ENCODE assay signal across 13 cellular contexts in genomic region chr18:24055878-24056277, GRCh38. TPM values are rescaled to one million over a fixed set of nuclear protein-coding genes. Genes with fewer than 3 reads are reported as not detected.
DNase-seq lines count a peak whose midpoint lies in the region; ATAC-seq and TF ChIP-seq lines count a peak whose summit lies in the region.
"Had no signal": no experiment of that assay in that cellular context is flagged by ENCODE, and none has a peak within 500 bp of the region (broad histone marks: within the 10 kb centered on the region; RNA-seq: fewer than 3 reads in every experiment).

No MANE protein-coding gene starts in this region.

- no peak overlapping the region for H2AFZ ChIP-seq in OCI-LY3 (ENCODE audit: low read depth, low read length)

- H3K27ac ChIP-seq in A673 (ENCODE audit: low read depth, low read length, poor library complexity, severe bottlenecking) (no peak overlapping the region), OCI-LY3 (ENCODE audit: low read length) (no peak overlapping the region), gastroesophageal sphincter (peak overlapping the region in 3 of 4 donors; percentile 14 to 47 (median 35)), stomach (no peak overlapping the region)
- H3K27ac ChIP-seq: C4-2B, dorsolateral prefrontal cortex had no signal

- DNase-seq in A673 (ENCODE audit: low spot score) (peak; percentile 62), GM04503 (ENCODE audit: low read depth) (peak; percentile 13), stomach (no peak), mucosa of gallbladder (ENCODE audit: low spot score) (no peak)
- DNase-seq: activated naive CD4-positive, alpha-beta T cell treated with anti-CD3 and anti-CD28 coated beads, Interleukin-2, amount 50 U/mL, for 16 hours; dorsolateral prefrontal cortex; NCI-H2107 had no signal

- no peak for TF ChIP-seq POLR2A in gastroesophageal sphincter (IDR thresholded peaks at IDR 0.05)
- TF ChIP-seq POLR2A in stomach (IDR thresholded peaks at IDR 0.05) = no peak

- BruUV-seq in A673 (replicated peaks; lab: Mats Ljungman, UMichigan) = no TSS peak

- no peaks in the 10 kb centered on the region for H3K36me3 ChIP-seq in A673 (ENCODE audit: insufficient read depth, low read length, poor library complexity, severe bottlenecking)
- peaks cover 7% of the 10 kb centered on the region for H3K36me3 ChIP-seq in OCI-LY3 (replicated peaks; ENCODE audit: low read depth, low read length)
- no peaks in the 10 kb centered on the region for H3K36me3 ChIP-seq in gastroesophageal sphincter
- H3K36me3 ChIP-seq in stomach = no peaks in the 10 kb centered on the region

- POLR2A ChIA-PET in A673 (lab: Charles Lee; ENCODE audit: low non-redundant PET) = no interaction called here

- peaks cover 24% of the 10 kb centered on the region for H4K20me1 ChIP-seq in OCI-LY3 (ENCODE audit: insufficient read depth, low read length)

- H3K9ac ChIP-seq in OCI-LY3 (ENCODE audit: low read length) = no peak overlapping the region

- H3K79me2 ChIP-seq in OCI-LY3 (ENCODE audit: low read length) = peaks cover 89% of the 10 kb centered on the region

- intact Hi-C loops in A673 (cut with micrococcal nuclease; ENCODE audit: unreplicated experiment) = no loop called here
- intact Hi-C loops in stomach (cut with DNase I; ENCODE audit: low total_unique reads) = no loop called here

- peaks cover 20% of the 10 kb centered on the region for H3K4me1 ChIP-seq in A673 (ENCODE audit: insufficient read depth, low read length, poor library complexity, severe bottlenecking)
- peaks cover 60% of the 10 kb centered on the region for H3K4me1 ChIP-seq in OCI-LY3 (ENCODE audit: low read length)
- peaks cover 0 to 29% (median 0%) of the 10 kb centered on the region in 3 donors for H3K4me1 ChIP-seq in gastroesophageal sphincter
- H3K4me1 ChIP-seq in stomach = peaks cover 2 to 47% (median 13%) of the 10 kb centered on the region in 4 donors

- WGBS in gastroesophageal sphincter (ENCODE audit: low coverage in 1 of 2), 2 donors = 32 to 64% methylated on average over 2 of the region's 2 CpGs
- WGBS in stomach, 5 donors = 56 to 77% (median 62%) methylated on average over 2 of the region's 2 CpGs

- H3K9me3 ChIP-seq in A673 (ENCODE audit: low read depth, low read length, poor library complexity, severe bottlenecking) (no peaks in the 10 kb centered on the region), OCI-LY3 (ENCODE audit: insufficient read depth, low read length) (0 out of 2 replicates have a peak, but pooled peaks cover 6% of the 10 kb centered on the region), gastroesophageal sphincter (no peaks in the 10 kb centered on the region), stomach (no peaks in the 10 kb centered on the region)

- peak overlapping the region; percentile 18 for H3K4me2 ChIP-seq in OCI-LY3 (ENCODE audit: low read length)

- H3K27me3 ChIP-seq in A673 (replicated peaks; ENCODE audit: insufficient read depth, low read depth, low read length, poor library complexity) = no peaks in the 10 kb centered on the region
- no peaks in the 10 kb centered on the region for H3K27me3 ChIP-seq in OCI-LY3 (ENCODE audit: low read depth, low read length)
- no peaks in the 10 kb centered on the region for H3K27me3 ChIP-seq in gastroesophageal sphincter
- H3K27me3 ChIP-seq in stomach = no peaks in the 10 kb centered on the region
- H3K27me3 ChIP-seq: dorsolateral prefrontal cortex had no signal

- no peak overlapping the region for H3K4me3 ChIP-seq in A673 (ENCODE audit: low read depth, low read length, poor library complexity, severe bottlenecking)
- no peak overlapping the region for H3K4me3 ChIP-seq in OCI-LY3 (ENCODE audit: low read length)
- H3K4me3 ChIP-seq in gastroesophageal sphincter = no peak overlapping the region
- H3K4me3 ChIP-seq in stomach = no peak overlapping the region
- H3K4me3 ChIP-seq: dorsolateral prefrontal cortex had no signal

- TF ChIP-seq CTCF in A673 (conservative IDR thresholded peaks at IDR 0.05; ENCODE audit: low read depth, low read length) (no peak), OCI-LY3 (IDR thresholded peaks at IDR 0.05; ENCODE audit: low read depth, low read length) (no peak), gastroesophageal sphincter (IDR thresholded peaks at IDR 0.05) (no peak), stomach (IDR thresholded peaks at IDR 0.05) (no peak)

- CTCF ChIA-PET in A673 (lab: Charles Lee) = no interaction called here

- ATAC-seq in gastroesophageal sphincter = no peak
- no peak for ATAC-seq in HG03439 (IDR thresholded peaks at IDR 0.05; ENCODE audit: unreplicated experiment)
- no peak for ATAC-seq in GM19467 (IDR thresholded peaks at IDR 0.05; ENCODE audit: unreplicated experiment)
- ATAC-seq: Right ventricle myocardium inferior had no signal

- no peak for TF ChIP-seq EP300 in gastroesophageal sphincter (IDR thresholded peaks at IDR 0.05)
- no peak for TF ChIP-seq EP300 in stomach (IDR thresholded peaks at IDR 0.05)

RNA-seq across cellular contexts. Expression of gene TTC39C, which starts 41.3 kb away (rescaled TPM):
- total RNA-seq in A673 (2021) (20.7 and 24.0 TPM in 2 replicates), gastroesophageal sphincter (10 to 100 TPM; 20.9 to 37.7 (median 33.6) TPM), stomach (10 to 100 TPM in 4 of 5 donors, 1 to 10 TPM in 1; 1.8 to 42.0 (median 29.0) TPM), mucosa of gallbladder (55.4 TPM)
- 10 to 100 TPM; 10.8 to 19.3 (median 12.7) TPM for polyA plus RNA-seq in stomach

Comparison
In these comparisons a context has a peak if more than half of its experiments do, and no peak if none do; other contexts are left out.
1. DNase-seq: peak in A673 (single experiment) and GM04503 (single experiment); none in stomach (single experiment) and mucosa of gallbladder (single experiment).
2. H3K27ac ChIP-seq: peak in gastroesophageal sphincter (3 of 4); none in A673 (single experiment), OCI-LY3 (single experiment) and stomach (0 of 5).